In genomic region chr19:14603990-14604387, GRCh38 we compare ENCODE assay signal across 13 cellular contexts. TPM values are rescaled to one million over a fixed set of nuclear protein-coding genes. Genes with fewer than 3 reads are reported as not detected.
DNase-seq lines count a peak whose midpoint lies in the region; ATAC-seq and TF ChIP-seq lines count a peak whose summit lies in the region.
"Had no signal": no experiment of that assay in that cellular context is flagged by ENCODE, and none has a peak within 500 bp of the region (broad histone marks: within the 10 kb centered on the region; RNA-seq: fewer than 3 reads in every experiment).

No MANE protein-coding gene starts in this region.

- H3K36me3 ChIP-seq in BLaER1 treated with 17β-estradiol and CSF1 and Interleukin-3, amounts not matched to agents 10 nM and 100 nM = peaks cover 0 to 25% (median 0%) of the 10 kb centered on the region in 11 experiments; a peak in 6 of 22 replicates

- H3K4me1 Mint-ChIP-seq in H9 = no peaks in the 10 kb centered on the region

- no peaks in the 10 kb centered on the region for H3K79me1 ChIP-seq in H9 (ENCODE audit: insufficient read depth, low read depth, low read length, poor library complexity, severe bottlenecking)

- H4K91ac ChIP-seq in H9 (ENCODE audit: insufficient read length, low read depth, low read length) = no peak overlapping the region

- no peak overlapping the region for H4K5ac ChIP-seq in H9 (ENCODE audit: insufficient read length, low read depth, low read length)

- H3K4me2 ChIP-seq in BLaER1 treated with 17β-estradiol and CSF1 and Interleukin-3, amounts not matched to agents 10 nM and 100 nM = peak overlapping the region; percentile 37 to 86 (median 67)
- no peak overlapping the region for H3K4me2 ChIP-seq in H9 (ENCODE audit: insufficient read depth, insufficient read length, low read length)
- H3K4me2 ChIP-seq: SK-N-SH had no signal

- no peak overlapping the region for H2BK15ac ChIP-seq in H9 (ENCODE audit: low read depth, low read length)

- no peak overlapping the region for H2BK120ac ChIP-seq in H9 (ENCODE audit: low read depth, low read length, poor library complexity, severe bottlenecking)

- no peak overlapping the region for H3T11ph ChIP-seq in H9 (ENCODE audit: low read length)

- H3K79me2 ChIP-seq in H9 (ENCODE audit: insufficient read depth, low read length) = no peaks in the 10 kb centered on the region

- peaks cover 29 to 88% of the 10 kb centered on the region in 2 experiments for H3K9me3 Mint-ChIP-seq in H9

- peak overlapping the region in 4 of 11 experiments; percentile 23 to 48 (median 30); a peak in 4 of 22 replicates for H3K27ac ChIP-seq in BLaER1 treated with 17β-estradiol and CSF1 and Interleukin-3, amounts not matched to agents 10 nM and 100 nM
- no peak overlapping the region for H3K27ac ChIP-seq in H9 (ENCODE audit: insufficient read length, low read depth, low read length)

- H2BK12ac ChIP-seq in H9 (ENCODE audit: insufficient read length, low read depth, low read length) = no peak overlapping the region

- H3K18ac ChIP-seq in H9 (ENCODE audit: insufficient read length, low read depth, low read length) = no peak overlapping the region

- H2AK5ac ChIP-seq in H9 (ENCODE audit: insufficient read length, low read length) = no peak overlapping the region

- H3K27me3 Mint-ChIP-seq in H9 (ENCODE audit: low read depth) = peaks cover 4% of the 10 kb centered on the region
- H3K27me3 Mint-ChIP-seq: activated CD8-positive, alpha-beta memory T cell treated with anti-CD3 and anti-CD28 coated beads, Interleukin-2, amount 10 ng/mL, durations not matched to agents 7 days and 5 days had no signal

- H2AFZ ChIP-seq in H9 (ENCODE audit: low read length) = no peak overlapping the region

- no peak overlapping the region for H3K23ac ChIP-seq in H9 (ENCODE audit: insufficient read length, low read depth, low read length)

- peak; percentile 62 for DNase-seq in Jurkat, Clone E6-1 (ENCODE audit: low read depth, low spot score)
- no peak for DNase-seq in NCI-H446 treated with DMSO at 0.1 percent for 48 hours (lab: John Stamatoyannopoulos, UW)
- no peak for DNase-seq in nucleus accumbens (lab: John Stamatoyannopoulos, UW)
- no peak for DNase-seq in NCI-H1436 (lab: John Stamatoyannopoulos, UW)
- no peak for DNase-seq in H9
- DNase-seq: activated CD8-positive, alpha-beta memory T cell treated with anti-CD3 and anti-CD28 coated beads, Interleukin-2, amount 10 ng/mL, durations not matched to agents 7 days and 5 days; caudate nucleus; SK-N-SH had no signal

- no peak overlapping the region for H3K56ac ChIP-seq in H9 (ENCODE audit: insufficient read length, low read depth, low read length)

- peaks cover 5 to 21% (median 16%) of the 10 kb centered on the region in 11 experiments; a peak in 15 of 22 replicates for H3K27me3 ChIP-seq in BLaER1 treated with 17β-estradiol and CSF1 and Interleukin-3, amounts not matched to agents 10 nM and 100 nM
- no peaks in the 10 kb centered on the region for H3K27me3 ChIP-seq in H9 (ENCODE audit: insufficient read depth, low read length)

- WGBS in H9 (ENCODE audit: extremely low coverage, insufficient read length, low lambda C conversion rate) = no CpG with 5 or more reads among the region's 2 CpGs

- no peak overlapping the region for H3K4me3 ChIP-seq in BLaER1 treated with 17β-estradiol and CSF1 and Interleukin-3, amounts not matched to agents 10 nM and 100 nM
- no peak overlapping the region for H3K4me3 ChIP-seq in Jurkat, Clone E6-1 (ENCODE audit: low read length)

- ATAC-seq in GM19023 (IDR thresholded peaks at IDR 0.05; ENCODE audit: unreplicated experiment) (peak; percentile 74), HG02610 (IDR thresholded peaks at IDR 0.05; ENCODE audit: unreplicated experiment) (peak; percentile 83)
- ATAC-seq: activated CD8-positive, alpha-beta memory T cell treated with anti-CD3 and anti-CD28 coated beads, Interleukin-2, amount 10 ng/mL, durations not matched to agents 7 days and 5 days had no signal

- H3K23me2 ChIP-seq in H9 (ENCODE audit: insufficient read length, low read depth, low read length, poor library complexity, severe bottlenecking) = no peaks in the 10 kb centered on the region

- H4K8ac ChIP-seq in H9 (replicated peaks; ENCODE audit: insufficient read length, low read depth, low read length) = no peak overlapping the region

- H3K36me3 Mint-ChIP-seq in H9 (ENCODE audit: insufficient read depth in 1 of 3, low read depth in 3 of 3) = peaks cover 0 to 16% (median 7%) of the 10 kb centered on the region in 3 experiments; a peak in 3 of 7 replicates
- H3K36me3 Mint-ChIP-seq: activated CD8-positive, alpha-beta memory T cell treated with anti-CD3 and anti-CD28 coated beads, Interleukin-2, amount 10 ng/mL, durations not matched to agents 7 days and 5 days had no signal

- H3K9me3 ChIP-seq in BLaER1 treated with 17β-estradiol and CSF1 and Interleukin-3, amounts not matched to agents 10 nM and 100 nM (replicated peaks in 1 of 11) = peaks cover 14 to 27% (median 19%) of the 10 kb centered on the region in 11 experiments
- no peaks in the 10 kb centered on the region for H3K9me3 ChIP-seq in H9 (ENCODE audit: control insufficient read depth, low read depth, low read length)
- H3K9me3 ChIP-seq: SK-N-SH had no signal

- no peak overlapping the region for H2BK20ac ChIP-seq in H9 (ENCODE audit: low read depth, low read length, poor library complexity, severe bottlenecking)

- H3K4ac ChIP-seq in H9 (ENCODE audit: low read depth, low read length) = no peak overlapping the region

- H3K14ac ChIP-seq in H9 (ENCODE audit: insufficient read depth, low read length) = no peak overlapping the region

- H3K4me3 Mint-ChIP-seq in H9 = no peak overlapping the region
- H3K4me3 Mint-ChIP-seq: activated CD8-positive, alpha-beta memory T cell treated with anti-CD3 and anti-CD28 coated beads, Interleukin-2, amount 10 ng/mL, durations not matched to agents 7 days and 5 days had no signal

- H3K27ac Mint-ChIP-seq in H9 = no peak overlapping the region
- H3K27ac Mint-ChIP-seq: activated CD8-positive, alpha-beta memory T cell treated with anti-CD3 and anti-CD28 coated beads, Interleukin-2, amount 10 ng/mL, durations not matched to agents 7 days and 5 days had no signal

- H3K4me1 ChIP-seq in BLaER1 treated with 17β-estradiol and CSF1 and Interleukin-3, amounts not matched to agents 10 nM and 100 nM = peaks cover 21 to 56% (median 33%) of the 10 kb centered on the region in 10 experiments
- no peaks in the 10 kb centered on the region for H3K4me1 ChIP-seq in H9 (ENCODE audit: insufficient read depth, low read length)

- no peaks in the 10 kb centered on the region for H4K20me1 ChIP-seq in BLaER1 treated with 17β-estradiol and CSF1 and Interleukin-3, amounts not matched to agents 10 nM and 100 nM
- no peaks in the 10 kb centered on the region for H4K20me1 ChIP-seq in H9 (ENCODE audit: control insufficient read depth, insufficient read depth, insufficient read length)

- TF ChIP-seq CTCF in H9 (conservative IDR thresholded peaks at IDR 0.05) = no peak

- H2BK5ac ChIP-seq in H9 (ENCODE audit: insufficient read length, low read length) = no peak overlapping the region

- H3K9ac ChIP-seq in BLaER1 treated with 17β-estradiol and CSF1 and Interleukin-3, amounts not matched to agents 10 nM and 100 nM = peak overlapping the region in 1 of 11 experiments; percentile 15; a peak in 1 of 22 replicates
- H3K9ac ChIP-seq in H9 (ENCODE audit: extremely low read depth, insufficient read length, low read length) = no peak overlapping the region
- H3K9ac ChIP-seq: SK-N-SH had no signal

RNA-seq across cellular contexts. Expression of gene CLEC17A, which starts 21.1 kb away (rescaled TPM):
- not detected for polyA plus RNA-seq in Jurkat, Clone E6-1 (2012; ENCODE audit: insufficient read depth, insufficient read length)
- total RNA-seq in H9 (2021) = not detected in 2 replicates
- total RNA-seq: activated CD8-positive, alpha-beta memory T cell treated with anti-CD3 and anti-CD28 coated beads, Interleukin-2, amount 10 ng/mL, durations not matched to agents 7 days and 5 days; fibroblast of villous mesenchyme; HT1080 had no signal
- polyA plus RNA-seq: SK-N-SH had no signal

RNA-seq across cellular contexts. Expression of gene NDUFB7, which starts 32.1 kb away (rescaled TPM):
- 215 TPM for polyA plus RNA-seq in Jurkat, Clone E6-1 (2012; ENCODE audit: insufficient read depth, insufficient read length)
- total RNA-seq in H9 (2021) = 155 and 161 TPM in 2 replicates
